In genomic region chr2:10300997-10301945, GRCh38 we compare ENCODE assay signal across 1 cellular context.
A peak's percentile ranks its signal among the peaks of the same experiment; 100 is the strongest.
TF ChIP-seq lines count a peak whose summit lies in the region.

No MANE protein-coding gene starts in this region.

TF ChIP-seq in HepG2, 621 proteins besides CTCF, POLR2A, EP300 and RAD21 (continued from another document and continues in another):
- TF ChIP-seq, protein P1, sequence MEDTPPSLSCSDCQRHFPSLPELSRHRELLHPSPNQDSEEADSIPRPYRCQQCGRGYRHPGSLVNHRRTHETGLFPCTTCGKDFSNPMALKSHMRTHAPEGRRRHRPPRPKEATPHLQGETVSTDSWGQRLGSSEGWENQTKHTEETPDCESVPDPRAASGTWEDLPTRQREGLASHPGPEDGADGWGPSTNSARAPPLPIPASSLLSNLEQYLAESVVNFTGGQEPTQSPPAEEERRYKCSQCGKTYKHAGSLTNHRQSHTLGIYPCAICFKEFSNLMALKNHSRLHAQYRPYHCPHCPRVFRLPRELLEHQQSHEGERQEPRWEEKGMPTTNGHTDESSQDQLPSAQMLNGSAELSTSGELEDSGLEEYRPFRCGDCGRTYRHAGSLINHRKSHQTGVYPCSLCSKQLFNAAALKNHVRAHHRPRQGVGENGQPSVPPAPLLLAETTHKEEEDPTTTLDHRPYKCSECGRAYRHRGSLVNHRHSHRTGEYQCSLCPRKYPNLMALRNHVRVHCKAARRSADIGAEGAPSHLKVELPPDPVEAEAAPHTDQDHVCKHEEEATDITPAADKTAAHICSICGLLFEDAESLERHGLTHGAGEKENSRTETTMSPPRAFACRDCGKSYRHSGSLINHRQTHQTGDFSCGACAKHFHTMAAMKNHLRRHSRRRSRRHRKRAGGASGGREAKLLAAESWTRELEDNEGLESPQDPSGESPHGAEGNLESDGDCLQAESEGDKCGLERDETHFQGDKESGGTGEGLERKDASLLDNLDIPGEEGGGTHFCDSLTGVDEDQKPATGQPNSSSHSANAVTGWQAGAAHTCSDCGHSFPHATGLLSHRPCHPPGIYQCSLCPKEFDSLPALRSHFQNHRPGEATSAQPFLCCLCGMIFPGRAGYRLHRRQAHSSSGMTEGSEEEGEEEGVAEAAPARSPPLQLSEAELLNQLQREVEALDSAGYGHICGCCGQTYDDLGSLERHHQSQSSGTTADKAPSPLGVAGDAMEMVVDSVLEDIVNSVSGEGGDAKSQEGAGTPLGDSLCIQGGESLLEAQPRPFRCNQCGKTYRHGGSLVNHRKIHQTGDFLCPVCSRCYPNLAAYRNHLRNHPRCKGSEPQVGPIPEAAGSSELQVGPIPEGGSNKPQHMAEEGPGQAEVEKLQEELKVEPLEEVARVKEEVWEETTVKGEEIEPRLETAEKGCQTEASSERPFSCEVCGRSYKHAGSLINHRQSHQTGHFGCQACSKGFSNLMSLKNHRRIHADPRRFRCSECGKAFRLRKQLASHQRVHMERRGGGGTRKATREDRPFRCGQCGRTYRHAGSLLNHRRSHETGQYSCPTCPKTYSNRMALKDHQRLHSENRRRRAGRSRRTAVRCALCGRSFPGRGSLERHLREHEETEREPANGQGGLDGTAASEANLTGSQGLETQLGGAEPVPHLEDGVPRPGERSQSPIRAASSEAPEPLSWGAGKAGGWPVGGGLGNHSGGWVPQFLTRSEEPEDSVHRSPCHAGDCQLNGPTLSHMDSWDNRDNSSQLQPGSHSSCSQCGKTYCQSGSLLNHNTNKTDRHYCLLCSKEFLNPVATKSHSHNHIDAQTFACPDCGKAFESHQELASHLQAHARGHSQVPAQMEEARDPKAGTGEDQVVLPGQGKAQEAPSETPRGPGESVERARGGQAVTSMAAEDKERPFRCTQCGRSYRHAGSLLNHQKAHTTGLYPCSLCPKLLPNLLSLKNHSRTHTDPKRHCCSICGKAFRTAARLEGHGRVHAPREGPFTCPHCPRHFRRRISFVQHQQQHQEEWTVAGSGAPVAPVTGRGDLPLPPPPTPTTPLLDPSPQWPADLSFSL (CRISPR knock-in tag; IDR thresholded peaks at IDR 0.05), result no peak
- TF ChIP-seq, protein P2, sequence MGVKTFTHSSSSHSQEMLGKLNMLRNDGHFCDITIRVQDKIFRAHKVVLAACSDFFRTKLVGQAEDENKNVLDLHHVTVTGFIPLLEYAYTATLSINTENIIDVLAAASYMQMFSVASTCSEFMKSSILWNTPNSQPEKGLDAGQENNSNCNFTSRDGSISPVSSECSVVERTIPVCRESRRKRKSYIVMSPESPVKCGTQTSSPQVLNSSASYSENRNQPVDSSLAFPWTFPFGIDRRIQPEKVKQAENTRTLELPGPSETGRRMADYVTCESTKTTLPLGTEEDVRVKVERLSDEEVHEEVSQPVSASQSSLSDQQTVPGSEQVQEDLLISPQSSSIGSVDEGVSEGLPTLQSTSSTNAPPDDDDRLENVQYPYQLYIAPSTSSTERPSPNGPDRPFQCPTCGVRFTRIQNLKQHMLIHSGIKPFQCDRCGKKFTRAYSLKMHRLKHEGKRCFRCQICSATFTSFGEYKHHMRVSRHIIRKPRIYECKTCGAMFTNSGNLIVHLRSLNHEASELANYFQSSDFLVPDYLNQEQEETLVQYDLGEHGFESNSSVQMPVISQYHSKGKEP (CRISPR knock-in tag; IDR thresholded peaks at IDR 0.05), result no peak
- TF ChIP-seq DMTF1 (CRISPR knock-in tag; IDR thresholded peaks at IDR 0.05) (no peak), ZNF160 (CRISPR knock-in tag; IDR thresholded peaks at IDR 0.05) (peak; percentile 58; the same call in 1 of the 2 replicates), LRRFIP1 (CRISPR knock-in tag; conservative IDR thresholded peaks at IDR 0.05) (no peak), ZNF468 (CRISPR knock-in tag; IDR thresholded peaks at IDR 0.05) (no peak), ZNF740 (CRISPR knock-in tag; IDR thresholded peaks at IDR 0.05) (no peak), GATAD1 (CRISPR knock-in tag; IDR thresholded peaks at IDR 0.05) (peak; percentile 70), DRAP1 (CRISPR knock-in tag; IDR thresholded peaks at IDR 0.05) (peak; percentile 83), WIZ (CRISPR knock-in tag; IDR thresholded peaks at IDR 0.05) (no peak), MYNN (CRISPR knock-in tag; IDR thresholded peaks at IDR 0.05; ENCODE audit: low read depth) (0 out of 2 replicates have a peak, but pooled peaks have one; percentile 60), ZNF33B (CRISPR knock-in tag; IDR thresholded peaks at IDR 0.05) (peak; percentile 54), PAWR (CRISPR knock-in tag; IDR thresholded peaks at IDR 0.05; ENCODE audit: borderline replicate concordance) (0 out of 2 replicates have a peak, but pooled peaks have one; percentile 85), PRPF4 (IDR thresholded peaks at IDR 0.05; ENCODE audit: low read depth, low read length, poor library complexity, severe bottlenecking) (no peak), ZNF703 (CRISPR knock-in tag; IDR thresholded peaks at IDR 0.05; ENCODE audit: borderline replicate concordance) (no peak), ZNF615 (CRISPR knock-in tag; IDR thresholded peaks at IDR 0.05; ENCODE audit: borderline replicate concordance) (no peak), MAFG (CRISPR knock-in tag; IDR thresholded peaks at IDR 0.05) (no peak), POLR2G (IDR thresholded peaks at IDR 0.05; ENCODE audit: low read depth, low read length) (peak; percentile 81), ELF1 (CRISPR knock-in tag; IDR thresholded peaks at IDR 0.05) (no peak; the same call in 1 of the 2 replicates), SMARCC2 (IDR thresholded peaks at IDR 0.05) (0 out of 2 replicates have a peak, but pooled peaks have one; percentile 2), YY1 (IDR thresholded peaks at IDR 0.05; ENCODE audit: insufficient read depth, insufficient replicate concordance, low read depth, low read length) (peak; percentile 38), ISX (CRISPR knock-in tag; conservative IDR thresholded peaks at IDR 0.05) (no peak), ARID2 (CRISPR knock-in tag; IDR thresholded peaks at IDR 0.05; ENCODE audit: borderline replicate concordance) (no peak), ZFP1 (CRISPR knock-in tag; IDR thresholded peaks at IDR 0.05) (peak; percentile 50; the same call in 1 of the 2 replicates), SOX5 (CRISPR knock-in tag; IDR thresholded peaks at IDR 0.05; ENCODE audit: borderline replicate concordance) (peak; percentile 59), DPF2 (CRISPR knock-in tag; IDR thresholded peaks at IDR 0.05; ENCODE audit: borderline replicate concordance, low read depth) (peak; percentile 76), ZNF275 (CRISPR knock-in tag; IDR thresholded peaks at IDR 0.05; ENCODE audit: borderline replicate concordance) (peak; percentile 37; the same call in 1 of the 2 replicates), ZNF800 (CRISPR knock-in tag; IDR thresholded peaks at IDR 0.05) (0 out of 2 replicates have a peak, but pooled peaks have one; percentile 46), CEBPG (CRISPR knock-in tag; IDR thresholded peaks at IDR 0.05) (no peak; the same call in 1 of the 2 replicates), MATR3 (CRISPR knock-in tag; IDR thresholded peaks at IDR 0.05) (no peak), ZNF556 (CRISPR knock-in tag; IDR thresholded peaks at IDR 0.05; ENCODE audit: borderline replicate concordance) (peak; percentile 96; the same call in 1 of the 2 replicates), ZNF761 (CRISPR knock-in tag; conservative IDR thresholded peaks at IDR 0.05) (peak; percentile 71; the same call in 1 of the 2 replicates), RORA (CRISPR knock-in tag; IDR thresholded peaks at IDR 0.05) (no peak)
- TF ChIP-seq, protein P3, sequence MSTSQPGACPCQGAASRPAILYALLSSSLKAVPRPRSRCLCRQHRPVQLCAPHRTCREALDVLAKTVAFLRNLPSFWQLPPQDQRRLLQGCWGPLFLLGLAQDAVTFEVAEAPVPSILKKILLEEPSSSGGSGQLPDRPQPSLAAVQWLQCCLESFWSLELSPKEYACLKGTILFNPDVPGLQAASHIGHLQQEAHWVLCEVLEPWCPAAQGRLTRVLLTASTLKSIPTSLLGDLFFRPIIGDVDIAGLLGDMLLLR (CRISPR knock-in tag; IDR thresholded peaks at IDR 0.05), result peak; percentile 30; the same call in 1 of the 2 replicates
- TF ChIP-seq, protein P4, sequence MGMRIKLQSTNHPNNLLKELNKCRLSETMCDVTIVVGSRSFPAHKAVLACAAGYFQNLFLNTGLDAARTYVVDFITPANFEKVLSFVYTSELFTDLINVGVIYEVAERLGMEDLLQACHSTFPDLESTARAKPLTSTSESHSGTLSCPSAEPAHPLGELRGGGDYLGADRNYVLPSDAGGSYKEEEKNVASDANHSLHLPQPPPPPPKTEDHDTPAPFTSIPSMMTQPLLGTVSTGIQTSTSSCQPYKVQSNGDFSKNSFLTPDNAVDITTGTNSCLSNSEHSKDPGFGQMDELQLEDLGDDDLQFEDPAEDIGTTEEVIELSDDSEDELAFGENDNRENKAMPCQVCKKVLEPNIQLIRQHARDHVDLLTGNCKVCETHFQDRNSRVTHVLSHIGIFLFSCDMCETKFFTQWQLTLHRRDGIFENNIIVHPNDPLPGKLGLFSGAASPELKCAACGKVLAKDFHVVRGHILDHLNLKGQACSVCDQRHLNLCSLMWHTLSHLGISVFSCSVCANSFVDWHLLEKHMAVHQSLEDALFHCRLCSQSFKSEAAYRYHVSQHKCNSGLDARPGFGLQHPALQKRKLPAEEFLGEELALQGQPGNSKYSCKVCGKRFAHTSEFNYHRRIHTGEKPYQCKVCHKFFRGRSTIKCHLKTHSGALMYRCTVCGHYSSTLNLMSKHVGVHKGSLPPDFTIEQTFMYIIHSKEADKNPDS (CRISPR knock-in tag; IDR thresholded peaks at IDR 0.05), result peak; percentile 47
- TF ChIP-seq, protein P5, sequence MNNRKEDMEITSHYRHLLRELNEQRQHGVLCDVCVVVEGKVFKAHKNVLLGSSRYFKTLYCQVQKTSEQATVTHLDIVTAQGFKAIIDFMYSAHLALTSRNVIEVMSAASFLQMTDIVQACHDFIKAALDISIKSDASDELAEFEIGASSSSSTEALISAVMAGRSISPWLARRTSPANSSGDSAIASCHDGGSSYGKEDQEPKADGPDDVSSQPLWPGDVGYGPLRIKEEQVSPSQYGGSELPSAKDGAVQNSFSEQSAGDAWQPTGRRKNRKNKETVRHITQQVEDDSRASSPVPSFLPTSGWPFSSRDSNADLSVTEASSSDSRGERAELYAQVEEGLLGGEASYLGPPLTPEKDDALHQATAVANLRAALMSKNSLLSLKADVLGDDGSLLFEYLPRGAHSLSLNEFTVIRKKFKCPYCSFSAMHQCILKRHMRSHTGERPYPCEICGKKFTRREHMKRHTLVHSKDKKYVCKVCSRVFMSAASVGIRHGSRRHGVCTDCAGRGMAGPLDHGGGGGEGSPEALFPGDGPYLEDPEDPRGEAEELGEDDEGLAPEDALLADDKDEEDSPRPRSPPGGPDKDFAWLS (CRISPR knock-in tag; IDR thresholded peaks at IDR 0.05; ENCODE audit: borderline replicate concordance), result peak; percentile 98; the same call in 1 of the 2 replicates
